8 cellular contexts compared by ENCODE assay signal in the genomic region with DNA sequence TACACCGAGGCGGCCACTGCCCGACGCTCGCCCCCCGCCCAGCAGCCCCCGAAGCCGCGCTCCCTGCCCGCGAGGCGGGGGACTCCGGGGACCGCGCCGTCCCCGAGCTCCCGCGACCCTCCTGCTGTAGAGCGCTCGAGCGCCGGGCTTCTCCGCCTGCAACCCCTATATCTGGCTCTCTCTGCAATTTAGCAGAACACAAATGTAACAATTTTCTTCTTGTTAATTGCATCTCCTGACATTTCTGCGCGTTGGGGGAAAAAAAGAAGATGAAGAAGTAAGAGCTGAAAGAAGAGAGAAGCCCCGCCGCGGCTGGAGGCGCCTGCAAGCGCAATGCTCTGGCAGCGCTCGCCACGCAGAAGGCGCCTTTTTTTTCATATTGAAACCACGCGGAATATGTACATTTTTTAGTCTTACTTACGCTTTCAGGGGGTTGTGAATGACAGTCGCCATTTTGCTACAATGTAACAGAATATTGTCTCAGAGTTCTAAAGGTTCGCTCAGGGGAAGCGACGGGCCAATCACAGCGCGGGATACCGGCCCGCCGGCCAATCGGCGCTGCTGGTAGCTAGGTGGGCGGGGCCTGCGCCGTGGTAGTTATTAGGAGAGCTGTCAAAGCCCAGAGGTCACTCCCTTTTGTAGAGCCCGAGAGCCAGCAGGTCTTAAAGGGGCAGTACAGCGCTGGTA. TPM values are rescaled to one million over a fixed set of nuclear protein-coding genes. Genes with fewer than 3 reads are reported as not detected.
A peak's percentile ranks its signal among the peaks of the same experiment; 100 is the strongest.
DNase-seq lines count a peak whose midpoint lies in the region; ATAC-seq, FAIRE-seq and TF ChIP-seq lines count a peak whose summit lies in the region.

A gene (minus strand): TSS at position 466 of the 687 bp plus-strand sequence. CDS start 13 bp downstream, at position 453.

- DNase-seq in AG08395 (ENCODE audit: low spot score): peak; percentile 99
- peak; percentile 83 to 92 for DNase-seq in NCI-H446 (lab: John Stamatoyannopoulos, UW)
- DNase-seq in activated CD4-positive, CD25-positive, alpha-beta regulatory T cell treated with anti-CD3 and anti-CD28 coated beads, Interleukin-2, amount 50 U/mL, for 72 hours: peak; percentile 91
- DNase-seq in cerebellum (ENCODE audit: low spot score): peak; percentile 98
- peak; percentile 98 for DNase-seq in kidney
- peak; percentile 81 to 91 (median 87) for DNase-seq in stimulated activated CD4-positive, alpha-beta T cell treated with anti-CD3 and anti-CD28 coated beads, Interleukin-12 subunit alpha, Interleukin-12 subunit beta, amount 100 ng/mL, for 48 hours (ENCODE audit: low read depth in 2 of 3, low spot score in 1 of 3)

- peaks cover 0 to 11% of the 10 kb centered on the region in 2 donors for H3K4me1 ChIP-seq in kidney (ENCODE audit: control insufficient read depth in 1 of 2, insufficient read depth in 1 of 2, low read depth in 1 of 2, low read length in 2 of 2)

- FAIRE-seq in kidney (lab: Jason Lieb, UNC): peak; percentile 95

- ATAC-seq in GM19043 (IDR thresholded peaks at IDR 0.05; ENCODE audit: low read depth, unreplicated experiment): peak; percentile 99
- ATAC-seq in HG03378 (IDR thresholded peaks at IDR 0.05; ENCODE audit: unreplicated experiment): peak; percentile 96

- H3K36me3 ChIP-seq in kidney (ENCODE audit: control insufficient read depth in 1 of 2, insufficient read depth in 2 of 2, low read length in 2 of 2): no peaks in the 10 kb centered on the region

- no peaks in the 10 kb centered on the region for H3K9me3 ChIP-seq in kidney (ENCODE audit: control insufficient read depth in 1 of 2, low read length in 2 of 2)

- intact Hi-C loops in kidney (cut with DNase I): no loop called here

- peak within 1 kb of the TSS; percentile 49 to 64 for H3K27ac ChIP-seq in kidney (ENCODE audit: low read depth in 2 of 2, low read length in 2 of 2)

- peak within 1 kb of the TSS; percentile 52 to 64 for H3K9ac ChIP-seq in kidney (ENCODE audit: low read length in 2 of 2)

- peak within 1 kb of the TSS; percentile 81 to 85 for H3K4me3 ChIP-seq in kidney (ENCODE audit: low read length in 2 of 2)

- no peak for TF ChIP-seq CTCF in kidney (IDR thresholded peaks at IDR 0.05; ENCODE audit: borderline replicate concordance, extremely low read depth, insufficient read depth)

RNA-seq across cellular contexts. Expression of the gene that starts here (rescaled TPM):
- total RNA-seq in cerebellum: 60.9 TPM
- 2.8 TPM for total RNA-seq in kidney
- polyA plus RNA-seq in kidney (ENCODE audit: insufficient read depth, low read depth, low replicate concordance): 2.3 TPM

Comparison
In these comparisons a context has a peak if more than half of its experiments do, and no peak if none do; other contexts are left out.
1. Peak in every context shown above with its lines: DNase-seq, ATAC-seq, H3K4me3 ChIP-seq and H3K27ac ChIP-seq.
2. RNA of the gene that starts here (total RNA-seq): 60.9 TPM in cerebellum (single experiment); 2.8 TPM in kidney (single experiment); every median in the first group is over 10 times any median in the second.